In genomic region chr14:67191768-67192290, GRCh38 we compare ENCODE assay signal across 1 cellular context.
TF ChIP-seq lines count a peak whose summit lies in the region.

No MANE protein-coding gene starts in this region.

TF ChIP-seq in IMR-90, 13 proteins besides CTCF, POLR2A, EP300 and RAD21:
- TF ChIP-seq CHD1 (IDR thresholded peaks at IDR 0.05; ENCODE audit: low read depth, low read length) (no peak), MXI1 (IDR thresholded peaks at IDR 0.05; ENCODE audit: borderline replicate concordance, low read depth, low read length) (no peak), CEBPB (IDR thresholded peaks at IDR 0.05; ENCODE audit: low read depth, low read length) (no peak), BHLHE40 (IDR thresholded peaks at IDR 0.05; ENCODE audit: low read depth, low read length) (no peak), SMC3 (IDR thresholded peaks at IDR 0.05; ENCODE audit: low read depth, low read length) (no peak), MAFK (IDR thresholded peaks at IDR 0.05; ENCODE audit: low read depth, low read length) (no peak), RFX5 (IDR thresholded peaks at IDR 0.05; ENCODE audit: low read depth, low read length) (no peak)
